ENCODE assay signal across 13 cellular contexts in genomic region chr18:58861353-58861752, GRCh38. TPM values are rescaled to one million over a fixed set of nuclear protein-coding genes. Genes with fewer than 3 reads are reported as not detected.
A peak's percentile ranks its signal among the peaks of the same experiment; 100 is the strongest.
DNase-seq lines count a peak whose midpoint lies in the region; ATAC-seq, FAIRE-seq and TF ChIP-seq lines count a peak whose summit lies in the region.
"Had no signal": no experiment of that assay in that cellular context is flagged by ENCODE, and none has a peak within 500 bp of the region (broad histone marks: within the 10 kb centered on the region; RNA-seq: fewer than 3 reads in every experiment).

No MANE protein-coding gene starts in this region.

- no peak overlapping the region for H3K9ac ChIP-seq in astrocyte (ENCODE audit: low read length)
- H3K9ac ChIP-seq: SK-N-SH had no signal

- FAIRE-seq in astrocyte (lab: Jason Lieb, UNC) = no peak

- no TSS peak for BruUV-seq in MCF 10A (replicated peaks; lab: Mats Ljungman, UMichigan)

- peaks cover 39% of the 10 kb centered on the region for H3K79me2 ChIP-seq in astrocyte (ENCODE audit: insufficient read depth, low read length)

- H3K4me1 ChIP-seq in breast epithelium (peaks cover 5 to 16% of the 10 kb centered on the region in 2 donors), astrocyte (ENCODE audit: insufficient read depth, low read length) (peaks cover 46% of the 10 kb centered on the region), thyroid gland (peaks cover 58 to 69% of the 10 kb centered on the region in 2 donors)

- ATAC-seq in GM21723 (IDR thresholded peaks at IDR 0.05; ENCODE audit: unreplicated experiment) (no peak), GM18520 (IDR thresholded peaks at IDR 0.05; ENCODE audit: unreplicated experiment) (no peak)

- H3K4me1 Mint-ChIP-seq in MCF 10A (ENCODE audit: insufficient read depth, unreplicated experiment) (peaks cover 43% of the 10 kb centered on the region), astrocyte (ENCODE audit: low read depth, unreplicated experiment) (peaks cover 54% of the 10 kb centered on the region)

- H3K4me3 Mint-ChIP-seq in MCF 10A (ENCODE audit: unreplicated experiment) = no peak overlapping the region
- peak overlapping the region; percentile 92 for H3K4me3 Mint-ChIP-seq in astrocyte (ENCODE audit: unreplicated experiment)
- H3K4me3 Mint-ChIP-seq: memory B cell had no signal

- no peak overlapping the region for H2AFZ ChIP-seq in astrocyte (ENCODE audit: low read depth, low read length)

- TF ChIP-seq CTCF in breast epithelium (IDR thresholded peaks at IDR 0.05) (no peak), MCF 10A (IDR thresholded peaks at IDR 0.05; ENCODE audit: unreplicated experiment) (no peak), astrocyte (IDR thresholded peaks at IDR 0.05; ENCODE audit: insufficient read depth, low read depth, low read length) (no peak), thyroid gland (IDR thresholded peaks at IDR 0.05) (no peak)

- H3K27ac ChIP-seq in breast epithelium (peak overlapping the region; percentile 28 to 98), astrocyte (ENCODE audit: low read depth, low read length) (no peak overlapping the region), thyroid gland (peak overlapping the region; percentile 74 to 99 (median 96))

- no peaks in the 10 kb centered on the region for H3K27me3 Mint-ChIP-seq in MCF 10A (ENCODE audit: insufficient read depth, unreplicated experiment)
- H3K27me3 Mint-ChIP-seq in astrocyte (ENCODE audit: low read depth, unreplicated experiment) = no peaks in the 10 kb centered on the region
- H3K27me3 Mint-ChIP-seq: memory B cell had no signal

- no peak overlapping the region for H3K27ac Mint-ChIP-seq in MCF 10A (ENCODE audit: low read depth, unreplicated experiment)
- peak overlapping the region; percentile 99 for H3K27ac Mint-ChIP-seq in astrocyte (ENCODE audit: unreplicated experiment)
- H3K27ac Mint-ChIP-seq: memory B cell had no signal

- H3K4me3 ChIP-seq in breast epithelium (no peak overlapping the region), astrocyte (ENCODE audit: insufficient read depth, low read depth, low read length) (no peak overlapping the region), thyroid gland (replicated peaks in 1 of 3) (no peak overlapping the region)

- DNase-seq in breast epithelium (ENCODE audit: low spot score in 2 of 2) = no peak
- DNase-seq in MCF 10A (ENCODE audit: unreplicated experiment) = no peak
- no peak for DNase-seq in astrocyte (ENCODE audit: low read depth)
- DNase-seq in midbrain (lab: John Stamatoyannopoulos, UW) = peak; percentile 42
- no peak for DNase-seq in thyroid gland
- no peak for DNase-seq in SIG-M5 treated with dmso at 0.1 percent for 504 hours (lab: John Stamatoyannopoulos, UW; ENCODE audit: unreplicated experiment)
- DNase-seq: activated CD4-positive, alpha-beta T cell treated with anti-CD3 and anti-CD28 coated beads, Interleukin-2, amount 50 U/mL, for 1 hour; activated gamma-delta T cell; Kasumi-1; SK-N-SH had no signal

- WGBS in thyroid gland, 2 donors = 38 to 42% methylated on average over 3 of the region's 3 CpGs

- TF ChIP-seq POLR2A in breast epithelium (IDR thresholded peaks at IDR 0.05) (no peak), thyroid gland (IDR thresholded peaks at IDR 0.05) (no peak)

- H3K27me3 ChIP-seq in breast epithelium (no peaks in the 10 kb centered on the region), astrocyte (ENCODE audit: insufficient read depth, low read length) (no peaks in the 10 kb centered on the region), thyroid gland (no peaks in the 10 kb centered on the region)

- POLR2A ChIA-PET in MCF 10A (lab: Yijun Ruan, JAX) = interaction anchor here (0.6 kb wide), 1 partner anchor 261 kb away, joined by 4 read pairs; no protein-coding TSS in a partner anchor

- H3K36me3 Mint-ChIP-seq in MCF 10A (ENCODE audit: insufficient read depth, unreplicated experiment) (no peaks in the 10 kb centered on the region), astrocyte (ENCODE audit: low read depth, unreplicated experiment) (peaks cover 1% of the 10 kb centered on the region)

- H3K9me3 ChIP-seq in breast epithelium (no peaks in the 10 kb centered on the region), astrocyte (ENCODE audit: insufficient read depth, low read depth, low read length) (no peaks in the 10 kb centered on the region), thyroid gland (no peaks in the 10 kb centered on the region)
- H3K9me3 ChIP-seq: SK-N-SH had no signal

- H3K9me3 Mint-ChIP-seq in MCF 10A (ENCODE audit: unreplicated experiment) = no peaks in the 10 kb centered on the region
- no peaks in the 10 kb centered on the region for H3K9me3 Mint-ChIP-seq in astrocyte (ENCODE audit: unreplicated experiment)
- H3K9me3 Mint-ChIP-seq: memory B cell had no signal

- intact Hi-C loops in breast epithelium (cut with DNase I; ENCODE audit: low total_unique reads) = no loop called here
- intact Hi-C loops in MCF 10A (cut with micrococcal nuclease) = loop anchor here (10.0 kb wide), 1 partner anchor 77 kb away; no protein-coding TSS in a partner anchor
- intact Hi-C loops in thyroid gland (cut with DNase I) = no loop called here

- H3K4me2 ChIP-seq in astrocyte (ENCODE audit: low read length) = peak overlapping the region; percentile 7
- H3K4me2 ChIP-seq: SK-N-SH had no signal

- CTCF ChIA-PET in MCF 10A (lab: Yijun Ruan, JAX) = no interaction called here

- no peaks in the 10 kb centered on the region for H3K36me3 ChIP-seq in breast epithelium
- no peaks in the 10 kb centered on the region for H3K36me3 ChIP-seq in astrocyte (ENCODE audit: insufficient read depth, low read length)
- H3K36me3 ChIP-seq in thyroid gland = no peaks in the 10 kb centered on the region

- H4K20me1 ChIP-seq in astrocyte (ENCODE audit: insufficient read depth, low read length) = no peaks in the 10 kb centered on the region

RNA-seq across cellular contexts. Expression of gene ZNF532, which starts 3.3 kb away (rescaled TPM):
- 10 to 100 TPM; 55.5 to 71.7 (median 62.3) TPM for total RNA-seq in breast epithelium
- total RNA-seq in MCF 10A (2022) = 64.1 and 67.6 TPM in 2 replicates
- total RNA-seq in astrocyte = 128 and 135 TPM in 2 replicates
- 100 to 1,000 TPM in 3 of 4 donors, 10 to 100 TPM in 1; 80.2 to 111 (median 109) TPM for total RNA-seq in thyroid gland
